Comparison of ENCODE assay signal across 8 cellular contexts in the genomic region with DNA sequence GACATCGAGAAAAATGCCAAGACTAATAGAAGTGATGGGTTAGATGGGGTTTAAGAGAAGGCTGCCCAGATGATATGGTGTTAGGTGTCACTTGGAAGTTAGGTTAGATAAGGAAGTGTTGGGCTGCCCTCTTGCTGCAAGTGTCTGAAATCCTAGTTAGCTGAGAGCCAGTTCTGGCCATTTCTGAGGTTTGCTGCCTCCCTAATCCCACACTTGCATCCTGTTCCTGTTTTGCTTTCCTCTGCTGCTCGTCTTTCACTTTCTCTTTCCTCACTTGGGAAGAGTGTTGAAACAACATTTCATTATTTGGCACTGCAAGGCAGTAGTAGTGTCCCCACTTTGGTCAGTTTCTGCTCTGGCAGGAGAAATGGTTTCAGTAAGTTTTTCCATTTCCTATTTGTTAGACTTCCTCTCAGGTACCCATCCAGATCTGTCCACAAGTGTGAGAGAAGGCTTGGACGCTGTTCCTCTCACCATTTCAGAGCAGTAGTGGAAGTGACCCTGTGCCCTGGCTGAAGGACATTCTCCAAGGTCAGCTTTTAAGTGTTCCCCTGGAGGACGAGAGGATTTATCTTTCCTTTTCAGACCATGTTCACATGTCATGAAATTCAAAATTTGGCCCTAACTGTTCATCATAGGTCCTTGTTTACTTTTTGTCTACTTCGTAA.
DNase-seq lines count a peak whose midpoint lies in the region; ATAC-seq and TF ChIP-seq lines count a peak whose summit lies in the region.

No MANE protein-coding gene starts in this region.

- no peak overlapping the region for H4K91ac ChIP-seq in H9 (ENCODE audit: insufficient read length, low read depth, low read length)

- H3K27ac ChIP-seq in H9 (ENCODE audit: insufficient read length, low read depth, low read length) (no peak overlapping the region), stomach (peak overlapping the region in 3 of 5 donors; percentile 56 to 74 (median 67))

- no peak overlapping the region for H2BK120ac ChIP-seq in H9 (ENCODE audit: low read depth, low read length, poor library complexity, severe bottlenecking)

- peak overlapping the region; percentile 61 for H3K4me3 ChIP-seq in adipocyte (ENCODE audit: low read length)
- H3K4me3 ChIP-seq in stomach = peak overlapping the region in 1 of 4 donors; percentile 7

- no peak for ATAC-seq in T-cell (replicated peaks in 1 of 4)

- no peak overlapping the region for H2BK5ac ChIP-seq in H9 (ENCODE audit: insufficient read length, low read length)

- H3K27me3 ChIP-seq in H9 (ENCODE audit: insufficient read depth, low read length) (no peaks in the 10 kb centered on the region), adipocyte (replicated peaks; ENCODE audit: control insufficient read depth, insufficient read depth, low read length) (no peaks in the 10 kb centered on the region), stomach (no peaks in the 10 kb centered on the region)

- H3K36me3 ChIP-seq in adipocyte (ENCODE audit: control insufficient read depth, insufficient read depth, low read length, severe bottlenecking) = no peaks in the 10 kb centered on the region
- H3K36me3 ChIP-seq in stomach = peaks cover 0 to 8% (median 0%) of the 10 kb centered on the region in 4 donors

- no peak overlapping the region for H3K14ac ChIP-seq in H9 (ENCODE audit: insufficient read depth, low read length)

- no peak overlapping the region for H3T11ph ChIP-seq in H9 (ENCODE audit: low read length)

- H3K9ac ChIP-seq in H9 (ENCODE audit: extremely low read depth, insufficient read length, low read length) (no peak overlapping the region), adipocyte (ENCODE audit: low read length) (peak overlapping the region; percentile 27)

- H3K4ac ChIP-seq in H9 (ENCODE audit: low read depth, low read length) = no peak overlapping the region

- H3K4me2 ChIP-seq in H9 (ENCODE audit: insufficient read depth, insufficient read length, low read length) = no peak overlapping the region

- H3K18ac ChIP-seq in H9 (ENCODE audit: insufficient read length, low read depth, low read length) = no peak overlapping the region

- WGBS in H9 (ENCODE audit: extremely low coverage, insufficient read length, low lambda C conversion rate) = no CpG with 5 or more reads among the region's 5 CpGs
- WGBS in stomach, 5 donors = 46 to 53% (median 48%) methylated on average over 5 of the region's 5 CpGs

- H3K36me3 Mint-ChIP-seq in H9 (ENCODE audit: insufficient read depth in 1 of 3, low read depth in 3 of 3) (no peaks in the 10 kb centered on the region), T-cell (no peaks in the 10 kb centered on the region)

- H4K8ac ChIP-seq in H9 (replicated peaks; ENCODE audit: insufficient read length, low read depth, low read length) = no peak overlapping the region

- POLR2A ChIA-PET in T-cell (lab: Charles Lee) (no interaction called here), HEK293T (lab: Yijun Ruan, JAX) (no interaction called here)

- no peak for TF ChIP-seq POLR2A in stomach (IDR thresholded peaks at IDR 0.05)

- H3K23ac ChIP-seq in H9 (ENCODE audit: insufficient read length, low read depth, low read length) = no peak overlapping the region

- H4K5ac ChIP-seq in H9 (ENCODE audit: insufficient read length, low read depth, low read length) = no peak overlapping the region

- no peak overlapping the region for H3K56ac ChIP-seq in H9 (ENCODE audit: insufficient read length, low read depth, low read length)

- H4K20me1 ChIP-seq in H9 (ENCODE audit: control insufficient read depth, insufficient read depth, insufficient read length) = no peaks in the 10 kb centered on the region

- H2BK15ac ChIP-seq in H9 (ENCODE audit: low read depth, low read length) = no peak overlapping the region

- H3K27ac Mint-ChIP-seq in H9 (no peak overlapping the region), T-cell (no peak overlapping the region)

- intact Hi-C loops in stomach (cut with DNase I; ENCODE audit: low total_unique reads) = loop anchor here (10.0 kb wide), 1 partner anchor 172 kb away; no protein-coding TSS in a partner anchor

- no peaks in the 10 kb centered on the region for H3K23me2 ChIP-seq in H9 (ENCODE audit: insufficient read length, low read depth, low read length, poor library complexity, severe bottlenecking)

- H3K4me3 Mint-ChIP-seq in H9 (no peak overlapping the region), T-cell (no peak overlapping the region)

- no peaks in the 10 kb centered on the region for H3K79me1 ChIP-seq in H9 (ENCODE audit: insufficient read depth, low read depth, low read length, poor library complexity, severe bottlenecking)

- H2BK20ac ChIP-seq in H9 (ENCODE audit: low read depth, low read length, poor library complexity, severe bottlenecking) = no peak overlapping the region

- peaks cover 1% of the 10 kb centered on the region; the same call in 1 of the 2 replicates for H3K27me3 Mint-ChIP-seq in H9 (ENCODE audit: low read depth)
- H3K27me3 Mint-ChIP-seq in T-cell = peaks cover 0 to 3% of the 10 kb centered on the region in 2 donors

- DNase-seq in H9 (peak; percentile 42), adipocyte (ENCODE audit: low read depth) (no peak), hepatic stellate cell (ENCODE audit: low spot score) (peak; percentile 8), stomach (no peak), T-cell (no peak), HEK293T (ENCODE audit: extremely low spot score) (no peak), SHP77 treated with DMSO at 0.1 percent for 48 hours (lab: John Stamatoyannopoulos, UW) (no peak)
- DNase-seq in activated CD4-positive, alpha-beta T cell treated with anti-CD3 and anti-CD28 coated beads for 48 hours = no peak

- H3K9me3 Mint-ChIP-seq in H9 (peaks cover 0 to 3% of the 10 kb centered on the region in 2 experiments; a peak in 1 of 5 replicates), T-cell (peaks cover 0 to 8% (median 0%) of the 10 kb centered on the region in 3 donors)

- no peaks in the 10 kb centered on the region for H3K79me2 ChIP-seq in H9 (ENCODE audit: insufficient read depth, low read length)

- peaks cover 0 to 2% of the 10 kb centered on the region in 2 experiments; a peak in 2 of 4 replicates for H3K4me1 Mint-ChIP-seq in H9
- H3K4me1 Mint-ChIP-seq in T-cell = no peaks in the 10 kb centered on the region

- H2AK5ac ChIP-seq in H9 (ENCODE audit: insufficient read length, low read length) = no peak overlapping the region

- H2BK12ac ChIP-seq in H9 (ENCODE audit: insufficient read length, low read depth, low read length) = no peak overlapping the region

- CTCF ChIA-PET in T-cell (lab: Charles Lee) (no interaction called here), HEK293T (lab: Yijun Ruan, JAX) (interaction anchor here (0.6 kb wide), 1 partner anchor 238 kb away, joined by 3 read pairs; no protein-coding TSS in a partner anchor)

- TF ChIP-seq CTCF in H9 (conservative IDR thresholded peaks at IDR 0.05) (peak; percentile 52; the same call in 2 of the 3 replicates), stomach (IDR thresholded peaks at IDR 0.05) (peak in 2 of 7 experiments; percentile 7 to 21)

- no peak overlapping the region for H2AFZ ChIP-seq in H9 (ENCODE audit: low read length)

- no peak for TF ChIP-seq EP300 in stomach (IDR thresholded peaks at IDR 0.05)

- H3K9me3 ChIP-seq in H9 (ENCODE audit: control insufficient read depth, low read depth, low read length) = no peaks in the 10 kb centered on the region
- H3K9me3 ChIP-seq in adipocyte (ENCODE audit: control insufficient read depth, low read length) = no peaks in the 10 kb centered on the region
- H3K9me3 ChIP-seq in stomach = no peaks in the 10 kb centered on the region

- H3K4me1 ChIP-seq in H9 (ENCODE audit: insufficient read depth, low read length) (no peaks in the 10 kb centered on the region), adipocyte (ENCODE audit: control insufficient read depth, insufficient read depth, low read length) (peaks cover 5% of the 10 kb centered on the region), stomach (peaks cover 0 to 10% (median 3%) of the 10 kb centered on the region in 4 donors)

TF ChIP-seq in HEK293T, 16 proteins besides CTCF, POLR2A, EP300 and RAD21:
- TF ChIP-seq FOXK2 (IDR thresholded peaks at IDR 0.05) (no peak), HDGF (IDR thresholded peaks at IDR 0.05; ENCODE audit: borderline replicate concordance) (no peak), SUZ12 (IDR thresholded peaks at IDR 0.05) (no peak), SP1 (IDR thresholded peaks at IDR 0.05) (no peak), FOXA1 (IDR thresholded peaks at IDR 0.05) (no peak), ZNF384 (IDR thresholded peaks at IDR 0.05) (no peak), L3MBTL2 (conservative IDR thresholded peaks at IDR 0.05) (no peak), CTBP1 (IDR thresholded peaks at IDR 0.05; ENCODE audit: borderline replicate concordance) (no peak), ARNT (IDR thresholded peaks at IDR 0.05) (no peak), BHLHE40 (IDR thresholded peaks at IDR 0.05; ENCODE audit: borderline replicate concordance) (no peak), FOXM1 (IDR thresholded peaks at IDR 0.05; ENCODE audit: borderline replicate concordance) (no peak), TARDBP (IDR thresholded peaks at IDR 0.05) (no peak), LEF1 (IDR thresholded peaks at IDR 0.05; ENCODE audit: borderline replicate concordance) (no peak), ELF4 (IDR thresholded peaks at IDR 0.05) (no peak), NFRKB (IDR thresholded peaks at IDR 0.05) (no peak)
- TF ChIP-seq, protein P1, sequence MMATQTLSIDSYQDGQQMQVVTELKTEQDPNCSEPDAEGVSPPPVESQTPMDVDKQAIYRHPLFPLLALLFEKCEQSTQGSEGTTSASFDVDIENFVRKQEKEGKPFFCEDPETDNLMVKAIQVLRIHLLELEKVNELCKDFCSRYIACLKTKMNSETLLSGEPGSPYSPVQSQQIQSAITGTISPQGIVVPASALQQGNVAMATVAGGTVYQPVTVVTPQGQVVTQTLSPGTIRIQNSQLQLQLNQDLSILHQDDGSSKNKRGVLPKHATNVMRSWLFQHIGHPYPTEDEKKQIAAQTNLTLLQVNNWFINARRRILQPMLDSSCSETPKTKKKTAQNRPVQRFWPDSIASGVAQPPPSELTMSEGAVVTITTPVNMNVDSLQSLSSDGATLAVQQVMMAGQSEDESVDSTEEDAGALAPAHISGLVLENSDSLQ (IDR thresholded peaks at IDR 0.05) = no peak

Comparison
In these comparisons a context has a peak if more than half of its experiments do, and no peak if none do; other contexts are left out.
1. DNase-seq: peak in H9 (single experiment) and hepatic stellate cell (single experiment); none in adipocyte (single experiment), stomach (single experiment), activated CD4-positive, alpha-beta T cell treated with anti-CD3 and anti-CD28 coated beads for 48 hours (single experiment), T-cell (0 of 34), HEK293T (single experiment) and SHP77 treated with DMSO at 0.1 percent for 48 hours (single experiment).